22 cellular contexts compared by ENCODE assay signal in the genomic region with DNA sequence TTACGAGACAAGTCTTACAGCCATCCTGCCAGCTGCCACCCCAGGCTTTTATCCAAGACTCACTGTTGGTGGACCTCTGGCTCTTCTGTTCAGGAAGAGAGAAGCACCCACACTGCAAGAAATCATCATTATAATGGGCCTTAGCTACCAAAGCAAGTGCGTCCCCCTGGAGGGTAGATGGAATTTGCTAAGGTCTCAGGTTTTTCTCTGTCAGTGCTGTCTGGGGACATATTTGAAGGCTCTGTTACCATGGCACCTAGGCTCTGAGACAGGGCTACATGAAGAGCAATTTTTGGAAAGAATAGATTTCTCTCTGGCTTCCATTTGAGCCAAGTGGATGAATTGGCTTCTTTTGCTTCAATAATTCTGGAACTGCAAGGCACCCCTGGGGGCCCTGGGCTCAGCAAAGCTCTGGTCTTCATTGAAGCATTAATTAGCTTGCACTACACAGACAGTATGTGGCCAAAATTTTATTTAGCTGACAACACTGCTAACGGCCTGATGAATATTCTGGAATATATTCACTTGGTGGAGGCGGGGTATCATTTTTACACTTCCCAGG.
"Had no signal": no experiment of that assay in that cellular context is flagged by ENCODE, and none has a peak within 500 bp of the region (broad histone marks: within the 10 kb centered on the region; RNA-seq: fewer than 3 reads in every experiment).

No MANE protein-coding gene starts in this region.

- H3K27me3 Mint-ChIP-seq: activated T-cell treated with anti-CD3 and anti-CD28 coated beads, Interleukin-2, amount 50 U/mL, for 24 hours; activated T-helper 17 cell treated with anti-CD3 and anti-CD28 coated beads, Interleukin-2, amount 50 U/mL, for 72 hours; dendritic cell treated with granulocyte-macrophage colony-stimulating factor and Interleukin-4, amounts not matched to agents 40 ng/mL and 50 ng/mL, for 4 days; progenitor cell of endocrine pancreas; type B pancreatic cell had no signal

- H3K9me3 Mint-ChIP-seq: activated naive CD8-positive, alpha-beta T cell treated with anti-CD3 and anti-CD28 coated beads for 36 hours; activated T-cell treated with anti-CD3 and anti-CD28 coated beads, Interleukin-2, amount 50 U/mL, for 24 hours; activated T-helper 17 cell treated with anti-CD3 and anti-CD28 coated beads, Interleukin-2, amount 50 U/mL, for 72 hours; dendritic cell treated with granulocyte-macrophage colony-stimulating factor and Interleukin-4, amounts not matched to agents 40 ng/mL and 50 ng/mL, for 4 days; T-cell; T-helper 2 cell treated with Interferon-gamma antibody and Interleukin-4, amounts not matched to agents 5 μg/mL and 100 μg/mL, for 36 hours; type B pancreatic cell had no signal

- H3K27me3 ChIP-seq: vagina had no signal

- H3K27ac ChIP-seq: thoracic aorta, vagina had no signal

- H3K4me3 Mint-ChIP-seq: activated naive CD8-positive, alpha-beta T cell treated with anti-CD3 and anti-CD28 coated beads for 36 hours; activated T-cell treated with anti-CD3 and anti-CD28 coated beads, Interleukin-2, amount 50 U/mL, for 24 hours; activated T-helper 17 cell treated with anti-CD3 and anti-CD28 coated beads, Interleukin-2, amount 50 U/mL, for 72 hours; dendritic cell treated with granulocyte-macrophage colony-stimulating factor and Interleukin-4, amounts not matched to agents 40 ng/mL and 50 ng/mL, for 4 days; T-cell; T-helper 2 cell treated with Interferon-gamma antibody and Interleukin-4, amounts not matched to agents 5 μg/mL and 100 μg/mL, for 36 hours had no signal

- H3K27ac Mint-ChIP-seq: activated naive CD8-positive, alpha-beta T cell treated with anti-CD3 and anti-CD28 coated beads for 36 hours; activated T-cell treated with anti-CD3 and anti-CD28 coated beads, Interleukin-2, amount 50 U/mL, for 24 hours; activated T-helper 17 cell treated with anti-CD3 and anti-CD28 coated beads, Interleukin-2, amount 50 U/mL, for 72 hours; dendritic cell treated with granulocyte-macrophage colony-stimulating factor and Interleukin-4, amounts not matched to agents 40 ng/mL and 50 ng/mL, for 4 days; progenitor cell of endocrine pancreas; T-cell; T-helper 2 cell treated with Interferon-gamma antibody and Interleukin-4, amounts not matched to agents 5 μg/mL and 100 μg/mL, for 36 hours had no signal

- H3K4me1 Mint-ChIP-seq: activated naive CD8-positive, alpha-beta T cell treated with anti-CD3 and anti-CD28 coated beads for 36 hours had no signal

- H3K9me3 ChIP-seq: mucosa of descending colon, thoracic aorta, vagina had no signal

- ATAC-seq: activated T-helper 17 cell treated with anti-CD3 and anti-CD28 coated beads, Interleukin-2, amount 50 U/mL, for 72 hours; esophagus mucosa; left cardiac atrium; mucosa of descending colon; T-cell had no signal

- DNase-seq: activated CD4-positive, alpha-beta T cell treated with anti-CD3 and anti-CD28 coated beads, Interleukin-2, amount 50 U/mL, for 4 hours; activated CD8-positive, alpha-beta memory T cell treated with anti-CD3 and anti-CD28 coated beads for 24 hours; activated CD8-positive, alpha-beta memory T cell treated with anti-CD3 and anti-CD28 coated beads, Interleukin-2, amount 50 U/mL, for 4 hours; activated naive CD4-positive, alpha-beta T cell treated with Interleukin-2 at 50 U/mL for 16 hours; activated naive CD8-positive, alpha-beta T cell treated with anti-CD3 and anti-CD28 coated beads for 36 hours; activated T-cell treated with anti-CD3 and anti-CD28 coated beads, Interleukin-2, amount 50 U/mL, for 24 hours; effector CD8-positive, alpha-beta T cell; foreskin melanocyte; left cardiac atrium; mesenchymal stem cell; mucosa of descending colon; stimulated activated CD4-positive, alpha-beta T cell treated with anti-CD3 and anti-CD28 coated beads, Interleukin-2, amount 100 ng/mL, for 48 hours; stimulated activated naive CD4-positive, alpha-beta T cell treated with Interleukin-2 at 50 U/mL for 16 hours; T-cell had no signal

- H3K4me3 ChIP-seq: mucosa of descending colon, thoracic aorta, vagina had no signal

- H3K36me3 Mint-ChIP-seq: activated naive CD8-positive, alpha-beta T cell treated with anti-CD3 and anti-CD28 coated beads for 36 hours had no signal
